In the genomic region with DNA sequence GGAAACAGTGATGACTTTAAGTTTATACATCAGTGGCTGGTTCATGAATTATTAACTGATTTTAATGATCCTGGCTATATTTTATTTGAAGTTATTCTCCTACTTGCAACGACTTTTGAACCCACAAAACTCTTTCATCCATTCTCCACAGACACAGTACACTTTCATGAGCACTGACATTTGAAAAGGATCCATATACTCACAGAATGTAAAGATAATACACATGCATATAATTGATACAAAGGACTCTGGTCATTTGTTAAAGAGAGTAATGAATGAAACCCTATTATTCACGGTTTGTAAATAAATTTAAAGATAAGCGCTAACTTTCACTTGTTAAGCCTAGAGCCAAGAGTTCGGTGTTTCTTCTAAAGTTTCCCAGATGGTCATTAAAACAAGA, we compare ENCODE assay signal across 19 cellular contexts. TPM values are rescaled to one million over a fixed set of nuclear protein-coding genes. Genes with fewer than 3 reads are reported as not detected.
"Had no signal": no experiment of that assay in that cellular context is flagged by ENCODE, and none has a peak within 500 bp of the region (broad histone marks: within the 10 kb centered on the region; RNA-seq: fewer than 3 reads in every experiment).

No MANE protein-coding gene starts in this region.

- DNase-seq: activated CD4-positive, alpha-beta T cell treated with anti-CD3 and anti-CD28 coated beads for 1 hour; activated CD4-positive, alpha-beta T cell treated with anti-CD3 and anti-CD28 coated beads, Interleukin-2, amount 50 U/mL, for 48 hours; activated CD8-positive, alpha-beta memory T cell treated with anti-CD3 and anti-CD28 coated beads, Interleukin-2, amount 50 U/mL, for 4 hours; activated naive CD8-positive, alpha-beta T cell treated with anti-CD3 and anti-CD28 coated beads, Interleukin-2, amount 10 ng/mL, durations not matched to agents 7 days and 5 days; aorta; dorsolateral prefrontal cortex; foreskin melanocyte; heart right ventricle; nucleus accumbens; sigmoid colon; stimulated activated CD4-positive, alpha-beta T cell treated with anti-CD3 and anti-CD28 coated beads, Interleukin-4, amount 100 ng/mL, for 1 hour; stimulated activated CD8-positive, alpha-beta memory T cell treated with anti-CD3 and anti-CD28 coated beads, Interleukin-4, amount 100 ng/mL, for 48 hours; stimulated activated naive CD8-positive, alpha-beta T cell treated with anti-CD3 and anti-CD28 coated beads, Interleukin-15, Interleukin-2, amounts not matched to agents 100 U/mL and 50 U/mL, for 24 hours; SW 1271; testis had no signal

- H3K36me3 ChIP-seq: heart right ventricle, sigmoid colon had no signal

- H3K27ac Mint-ChIP-seq: activated naive CD8-positive, alpha-beta T cell treated with anti-CD3 and anti-CD28 coated beads, Interleukin-2, amount 10 ng/mL, durations not matched to agents 7 days and 5 days had no signal

- H3K9me3 Mint-ChIP-seq: activated naive CD8-positive, alpha-beta T cell treated with anti-CD3 and anti-CD28 coated beads, Interleukin-2, amount 10 ng/mL, durations not matched to agents 7 days and 5 days had no signal

- FAIRE-seq: bronchial epithelial cell, keratinocyte had no signal

- ATAC-seq: heart right ventricle; stimulated activated naive CD8-positive, alpha-beta T cell treated with anti-CD3 and anti-CD28 coated beads, Interleukin-15, Interleukin-2, amounts not matched to agents 100 U/mL and 50 U/mL, for 24 hours had no signal

- H3K27ac ChIP-seq: dorsolateral prefrontal cortex, heart right ventricle, sigmoid colon, testis had no signal

- H3K27me3 ChIP-seq: testis had no signal

- H3K4me3 Mint-ChIP-seq: activated naive CD8-positive, alpha-beta T cell treated with anti-CD3 and anti-CD28 coated beads, Interleukin-2, amount 10 ng/mL, durations not matched to agents 7 days and 5 days had no signal

- H3K4me3 ChIP-seq: heart right ventricle, sigmoid colon, testis had no signal

- H3K9me3 ChIP-seq: heart right ventricle, sigmoid colon, testis had no signal

RNA-seq across cellular contexts. Expression of a gene that starts 3.3 kb away (rescaled TPM):
- total RNA-seq: activated naive CD8-positive, alpha-beta T cell treated with anti-CD3 and anti-CD28 coated beads, Interleukin-2, amount 10 ng/mL, durations not matched to agents 7 days and 5 days; aorta; chondrocyte; heart right ventricle; posterior vena cava had no signal
- polyA plus RNA-seq: heart right ventricle, keratinocyte had no signal
